In the genomic region with DNA sequence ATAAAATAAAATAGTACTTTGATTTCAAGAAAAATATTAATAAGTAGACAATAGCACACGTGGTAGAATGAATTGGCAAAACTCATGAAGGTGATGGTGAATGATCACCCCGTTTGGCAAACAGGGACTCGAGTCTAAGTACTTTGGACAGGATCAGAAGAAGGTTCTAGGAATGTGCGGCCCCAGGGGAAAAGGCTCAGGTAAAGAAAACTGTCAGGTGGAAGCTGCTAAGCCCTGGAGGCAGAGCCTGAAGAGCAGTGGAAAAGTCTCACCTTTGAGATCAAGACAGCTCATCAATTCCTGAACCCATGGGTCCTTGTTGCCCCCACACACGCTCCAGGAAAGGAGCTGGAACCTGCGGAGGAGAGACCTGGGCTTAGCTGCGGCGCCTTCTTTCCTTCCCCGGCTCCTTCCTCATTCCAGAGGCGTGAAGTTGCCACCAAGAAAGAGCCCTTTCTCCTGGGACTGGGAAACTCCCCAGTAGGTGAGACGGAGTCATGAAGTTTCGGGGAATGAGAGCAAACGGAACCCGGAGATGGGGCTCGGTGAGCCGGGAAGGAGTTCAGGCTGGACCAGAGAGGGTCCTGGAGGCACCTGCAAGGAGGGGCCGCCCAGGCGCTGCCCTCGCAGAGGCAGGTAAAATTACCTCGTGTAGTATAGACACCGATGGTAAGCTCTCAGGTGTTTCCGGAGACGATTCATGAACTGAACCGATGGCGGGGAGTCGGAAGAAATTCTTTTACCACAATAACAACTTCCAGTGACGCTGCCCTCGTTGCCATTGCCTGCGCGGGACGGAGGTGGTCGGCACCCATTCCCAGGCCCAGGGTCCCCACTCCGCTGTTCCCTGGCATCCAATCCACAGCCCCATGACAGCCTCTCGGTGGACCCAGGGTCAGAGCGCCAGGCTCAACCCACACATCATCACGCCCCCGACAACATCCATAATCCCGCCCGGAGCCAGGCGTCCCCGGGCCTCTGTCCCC, we compare ENCODE assay signal across 8 cellular contexts. TPM values are rescaled to one million over a fixed set of nuclear protein-coding genes. Genes with fewer than 3 reads are reported as not detected.
DNase-seq lines count a peak whose midpoint lies in the region; ATAC-seq and TF ChIP-seq lines count a peak whose summit lies in the region.

No MANE protein-coding gene starts in this region.

- H3K36me3 Mint-ChIP-seq in Caco-2 (ENCODE audit: insufficient read depth, unreplicated experiment): peaks cover 14% of the 10 kb centered on the region

- H2AFZ ChIP-seq in SU-DHL-6 (ENCODE audit: low read depth, low read length, severe bottlenecking): no peak overlapping the region

- CTCF ChIA-PET in Caco-2 (lab: Charles Lee): interaction anchor here (1.0 to 1.4 kb wide), 2 partner anchors 28 to 51 kb away, joined by 3 to 13 read pairs; a partner anchor contains a TSS

- peak overlapping the region; percentile 93 for H3K4me3 Mint-ChIP-seq in Caco-2 (ENCODE audit: unreplicated experiment)

- TSS peak; percentile 28 for BruUV-seq in Caco-2 (replicated peaks; lab: Mats Ljungman, UMichigan)

- peak in 1 of 4 donors; percentile 20 for TF ChIP-seq POLR2A in esophagus squamous epithelium (IDR thresholded peaks at IDR 0.05)

- POLR2A ChIA-PET in Caco-2 (lab: Charles Lee): interaction anchor here (0.5 to 1.4 kb wide), 3 partner anchors 28 to 52 kb away, joined by 3 to 4 read pairs (median 4); a partner anchor contains a TSS

- no peaks in the 10 kb centered on the region for H3K27me3 ChIP-seq in Caco-2 (replicated peaks; ENCODE audit: control insufficient read depth, insufficient read depth, low read length)
- H3K27me3 ChIP-seq in SU-DHL-6 (ENCODE audit: low read length): no peaks in the 10 kb centered on the region
- H3K27me3 ChIP-seq in esophagus squamous epithelium: peaks cover 0 to under 1% (median 0%) of the 10 kb centered on the region in 4 donors
- peaks cover 60% of the 10 kb centered on the region for H3K27me3 ChIP-seq in neutrophil

- no peaks in the 10 kb centered on the region for H3F3A ChIP-seq in SU-DHL-6 (ENCODE audit: insufficient read depth)

- H3K9ac ChIP-seq in SU-DHL-6 (ENCODE audit: low read length): no peak overlapping the region

- H3K79me2 ChIP-seq in SU-DHL-6 (ENCODE audit: insufficient read depth, low read length): no peaks in the 10 kb centered on the region

- intact Hi-C loops in Caco-2 (cut with micrococcal nuclease; ENCODE audit: unreplicated experiment) (no loop called here), esophagus squamous epithelium (cut with DNase I) (loop anchor here (5.0 kb wide), 1 partner anchor 49 kb away; a partner anchor contains a TSS)

- peaks cover 8% of the 10 kb centered on the region for H3K4me1 Mint-ChIP-seq in Caco-2 (ENCODE audit: low read depth, unreplicated experiment)

- TF ChIP-seq CTCF in Caco-2 (IDR thresholded peaks at IDR 0.05; ENCODE audit: insufficient read depth in 1 of 2, low read depth in 1 of 2, low read length in 1 of 2, severe bottlenecking in 1 of 2, unreplicated experiment in 1 of 2) (no peak), SU-DHL-6 (IDR thresholded peaks at IDR 0.05; ENCODE audit: insufficient read depth, low read length, poor library complexity, severe bottlenecking) (no peak), esophagus squamous epithelium (IDR thresholded peaks at IDR 0.05) (no peak), neutrophil (IDR thresholded peaks at IDR 0.05) (no peak)

- no peaks in the 10 kb centered on the region for H3K4me1 ChIP-seq in Caco-2
- peaks cover 6 to 22% (median 9%) of the 10 kb centered on the region in 3 donors for H3K4me1 ChIP-seq in esophagus squamous epithelium
- H3K4me1 ChIP-seq in neutrophil (ENCODE audit: control insufficient read depth in 1 of 2, insufficient read depth in 1 of 2, low read depth in 1 of 2, low read length in 1 of 2): peaks cover 55 to 60% of the 10 kb centered on the region in 2 experiments

- H4K20me1 ChIP-seq in SU-DHL-6 (ENCODE audit: low read depth, low read length): no peaks in the 10 kb centered on the region

- H3K36me3 ChIP-seq in Caco-2 (ENCODE audit: control insufficient read depth, insufficient read depth, low read length): no peaks in the 10 kb centered on the region
- no peaks in the 10 kb centered on the region for H3K36me3 ChIP-seq in SU-DHL-6 (ENCODE audit: low read length)
- peaks cover 0 to 23% (median 0%) of the 10 kb centered on the region in 3 donors for H3K36me3 ChIP-seq in esophagus squamous epithelium
- peaks cover 17% of the 10 kb centered on the region for H3K36me3 ChIP-seq in neutrophil

- H3K4me2 ChIP-seq in SU-DHL-6 (ENCODE audit: low read depth, low read length, poor library complexity, severe bottlenecking): peak overlapping the region; percentile 65

- H3K4me3 ChIP-seq in Caco-2 (ENCODE audit: low read depth, low read length) (peak overlapping the region; percentile 71), SU-DHL-6 (ENCODE audit: insufficient read depth, low read length, poor library complexity, severe bottlenecking) (no peak overlapping the region), esophagus squamous epithelium (peak overlapping the region; percentile 48 to 85 (median 76)), neutrophil (ENCODE audit: low read depth in 1 of 2, low read length in 1 of 2) (peak overlapping the region; percentile 91)

- no peaks in the 10 kb centered on the region for H3K9me3 ChIP-seq in Caco-2
- H3K9me3 ChIP-seq in SU-DHL-6 (ENCODE audit: insufficient read depth, low read length): no peaks in the 10 kb centered on the region
- H3K9me3 ChIP-seq in esophagus squamous epithelium: no peaks in the 10 kb centered on the region
- H3K9me3 ChIP-seq in neutrophil: no peaks in the 10 kb centered on the region

- no peak for ATAC-seq in GM18502 (IDR thresholded peaks at IDR 0.05; ENCODE audit: poor library complexity, unreplicated experiment)

- no peaks in the 10 kb centered on the region for H3K9me2 ChIP-seq in SU-DHL-6 (replicated peaks; ENCODE audit: insufficient read depth, low read length)

- H3K27ac ChIP-seq in SU-DHL-6 (ENCODE audit: low read depth, low read length): no peak overlapping the region
- peak overlapping the region; percentile 55 to 81 (median 77) for H3K27ac ChIP-seq in esophagus squamous epithelium
- peak overlapping the region; percentile 93 for H3K27ac ChIP-seq in neutrophil

- H3K27me3 Mint-ChIP-seq in Caco-2 (ENCODE audit: insufficient read depth, unreplicated experiment): no peaks in the 10 kb centered on the region

- DNase-seq in Caco-2 (peak; percentile 38 to 54), esophagus squamous epithelium (lab: John Stamatoyannopoulos, UW) (no peak), NCI-H1105 (lab: John Stamatoyannopoulos, UW) (no peak), NCI-H2196 treated with DMSO at 0.1 percent for 48 hours (lab: John Stamatoyannopoulos, UW; ENCODE audit: unreplicated experiment) (no peak)
- no peak for DNase-seq in stimulated activated CD4-positive, alpha-beta T cell treated with anti-CD3 and anti-CD28 coated beads, Interleukin-15, amount 100 ng/mL, for 24 hours

- peak overlapping the region; percentile 90 for H3K27ac Mint-ChIP-seq in Caco-2 (ENCODE audit: unreplicated experiment)

- no peaks in the 10 kb centered on the region for H3K9me3 Mint-ChIP-seq in Caco-2 (ENCODE audit: unreplicated experiment)

- WGBS in esophagus squamous epithelium, 2 donors: 7 to 11% methylated on average over 33 of the region's 41 CpGs

RNA-seq across cellular contexts. Expression of a gene that starts 1.2 kb away (rescaled TPM):
- total RNA-seq in Caco-2 (2022) (2.2 and 3.5 TPM in 2 replicates), esophagus squamous epithelium (1 to 10 TPM in 2 of 4 donors, not detected in 2; 1.1 to 1.7 TPM)

RNA-seq across cellular contexts. Expression of a gene that starts 1.3 kb away (rescaled TPM):
- total RNA-seq in Caco-2 (2022) (44.8 and 55.3 TPM in 2 replicates), esophagus squamous epithelium (10 to 100 TPM; 15.2 to 28.2 (median 19.5) TPM)

RNA-seq across cellular contexts. Expression of a gene that starts 7.2 kb away (rescaled TPM):
- total RNA-seq in Caco-2 (2022): 9.1 and 9.4 TPM in 2 replicates
- 10 to 100 TPM; 17.3 to 45.3 (median 29.7) TPM for total RNA-seq in esophagus squamous epithelium

RNA-seq across cellular contexts. Expression of a gene that starts 28.0 kb away (rescaled TPM):
- total RNA-seq in Caco-2 (2022) (37.1 and 37.8 TPM in 2 replicates), esophagus squamous epithelium (10 to 100 TPM in 2 of 4 donors, 1 to 10 TPM in 2; 4.4 to 24.8 (median 10.1) TPM)

RNA-seq across cellular contexts. Expression of a gene that starts 33.3 kb away (rescaled TPM):
- total RNA-seq in Caco-2 (2022) (9.9 and 12.1 TPM in 2 replicates), esophagus squamous epithelium (not detected)

Comparison
In these comparisons a context has a peak if more than half of its experiments do, and no peak if none do; other contexts are left out.
1. DNase-seq: peak in Caco-2 (2 of 2); none in esophagus squamous epithelium (single experiment), NCI-H1105 (single experiment), stimulated activated CD4-positive, alpha-beta T cell treated with anti-CD3 and anti-CD28 coated beads, Interleukin-15, amount 100 ng/mL, for 24 hours (single experiment) and NCI-H2196 treated with DMSO at 0.1 percent for 48 hours (single experiment).